4 cellular contexts compared by ENCODE assay signal in genomic region chr1:239730378-239730777, GRCh38.
"Had no signal": no experiment of that assay in that cellular context is flagged by ENCODE, and none has a peak within 500 bp of the region (broad histone marks: within the 10 kb centered on the region; RNA-seq: fewer than 3 reads in every experiment).

No MANE protein-coding gene starts in this region.

- ATAC-seq: GM23338 had no signal

- H3K27ac Mint-ChIP-seq: GM23338, H9 had no signal

- H2AFZ ChIP-seq: GM23338 had no signal

- H3K4me2 ChIP-seq: GM23338 had no signal

- H3K4me3 Mint-ChIP-seq: GM23338, H9 had no signal

- H3K9me3 Mint-ChIP-seq: GM23338, H9 had no signal

- H3K4me3 ChIP-seq: GM23338 had no signal

- DNase-seq: H9, HCEC 1CT, IMR-90 had no signal
